ENCODE assay signal across 1 cellular context in genomic region chr3:52770581-52771333, GRCh38.
A peak's percentile ranks its signal among the peaks of the same experiment; 100 is the strongest.
TF ChIP-seq lines count a peak whose summit lies in the region.

Gene NEK4, minus strand, starts transcription at chr3:52770940. Its CDS starts 194 bp downstream, at chr3:52770746.

TF ChIP-seq in SK-N-SH, 30 proteins besides CTCF, POLR2A, EP300 and RAD21 (continued from another document):
- TF ChIP-seq REST (IDR thresholded peaks at IDR 0.05; ENCODE audit: low read depth, low read length), result peak; percentile 71
- no peak for TF ChIP-seq EZH2phosphoT487 (IDR thresholded peaks at IDR 0.05; ENCODE audit: borderline replicate concordance, low read depth)
- TF ChIP-seq USF2 (IDR thresholded peaks at IDR 0.05; ENCODE audit: borderline replicate concordance, low read depth, low read length), result no peak
- TF ChIP-seq IRF3 (IDR thresholded peaks at IDR 0.05; ENCODE audit: low read depth, low read length), result no peak
- TF ChIP-seq GABPA (IDR thresholded peaks at IDR 0.05; ENCODE audit: low read depth), result peak; percentile 34; the same call in 1 of the 2 replicates
- no peak for TF ChIP-seq SMC3 (IDR thresholded peaks at IDR 0.05; ENCODE audit: low read depth, low read length)
- peak; percentile 81 for TF ChIP-seq MAX (IDR thresholded peaks at IDR 0.05; ENCODE audit: low read depth)
- TF ChIP-seq MEF2A (IDR thresholded peaks at IDR 0.05; ENCODE audit: borderline replicate concordance, low read depth), result no peak
- no peak for TF ChIP-seq FOSL2 (IDR thresholded peaks at IDR 0.05; ENCODE audit: borderline replicate concordance, low read depth)
- no peak; the same call in 1 of the 2 replicates for TF ChIP-seq TCF12 (IDR thresholded peaks at IDR 0.05)
TF ChIP-seq in SK-N-SH: peak in this region for 11.
